12 cellular contexts compared by ENCODE assay signal in the genomic region with DNA sequence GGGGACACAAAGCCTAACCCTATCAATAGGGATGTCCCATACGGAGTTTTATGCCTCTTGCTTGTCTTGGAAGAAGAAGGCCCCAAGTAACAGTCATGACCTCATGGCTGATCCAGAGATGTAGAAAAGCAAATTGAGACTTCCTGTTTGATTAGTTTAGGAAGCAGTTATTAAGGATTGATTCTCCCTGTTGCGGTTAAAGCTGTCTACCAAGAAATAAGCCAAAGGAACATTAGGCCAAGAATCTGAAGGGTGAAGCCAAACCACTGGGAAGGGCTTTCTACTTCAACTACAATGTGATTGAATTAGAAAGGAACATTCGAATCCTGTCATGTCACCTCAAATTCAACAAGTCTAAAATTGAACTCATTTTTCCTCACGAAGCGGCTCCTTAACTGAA.
"Had no signal": no experiment of that assay in that cellular context is flagged by ENCODE, and none has a peak within 500 bp of the region (broad histone marks: within the 10 kb centered on the region; RNA-seq: fewer than 3 reads in every experiment).

No MANE protein-coding gene starts in this region.

- DNase-seq: activated naive CD4-positive, alpha-beta T cell treated with anti-CD3 and anti-CD28 coated beads for 36 hours; activated naive CD8-positive, alpha-beta T cell treated with anti-CD3 and anti-CD28 coated beads, Interleukin-2, amount 50 U/mL, for 24 hours; aorta; foreskin fibroblast; lower lobe of right lung; ovary; stimulated activated naive CD8-positive, alpha-beta T cell treated with anti-CD3 and anti-CD28 coated beads, Interleukin-15, amount 100 ng/mL, for 72 hours; T-helper 1 cell; T1000; testis had no signal

- H3K27ac ChIP-seq: lower lobe of right lung, ovary, testis had no signal

- H3K4me3 ChIP-seq: lower lobe of right lung, ovary, testis had no signal

- H3K27me3 ChIP-seq: ovary, testis had no signal

- H3K36me3 ChIP-seq: ovary had no signal

- H3K4me1 ChIP-seq: lower lobe of right lung, testis had no signal

- H3K9me3 ChIP-seq: lower lobe of right lung, ovary, testis had no signal

- ATAC-seq: activated CD4-positive, CD25-positive, alpha-beta regulatory T cell treated with anti-CD3 and anti-CD28 coated beads, Interleukin-2, amount 50 U/mL, for 24 hours; activated naive CD8-positive, alpha-beta T cell treated with anti-CD3 and anti-CD28 coated beads, Interleukin-2, amount 50 U/mL, for 24 hours; activated T-helper 17 cell treated with anti-CD3 and anti-CD28 coated beads, Interleukin-2, amount 50 U/mL, for 72 hours; lower lobe of right lung; stimulated activated naive CD8-positive, alpha-beta T cell treated with anti-CD3 and anti-CD28 coated beads, Interleukin-15, amount 100 ng/mL, for 72 hours had no signal
